In the genomic region with DNA sequence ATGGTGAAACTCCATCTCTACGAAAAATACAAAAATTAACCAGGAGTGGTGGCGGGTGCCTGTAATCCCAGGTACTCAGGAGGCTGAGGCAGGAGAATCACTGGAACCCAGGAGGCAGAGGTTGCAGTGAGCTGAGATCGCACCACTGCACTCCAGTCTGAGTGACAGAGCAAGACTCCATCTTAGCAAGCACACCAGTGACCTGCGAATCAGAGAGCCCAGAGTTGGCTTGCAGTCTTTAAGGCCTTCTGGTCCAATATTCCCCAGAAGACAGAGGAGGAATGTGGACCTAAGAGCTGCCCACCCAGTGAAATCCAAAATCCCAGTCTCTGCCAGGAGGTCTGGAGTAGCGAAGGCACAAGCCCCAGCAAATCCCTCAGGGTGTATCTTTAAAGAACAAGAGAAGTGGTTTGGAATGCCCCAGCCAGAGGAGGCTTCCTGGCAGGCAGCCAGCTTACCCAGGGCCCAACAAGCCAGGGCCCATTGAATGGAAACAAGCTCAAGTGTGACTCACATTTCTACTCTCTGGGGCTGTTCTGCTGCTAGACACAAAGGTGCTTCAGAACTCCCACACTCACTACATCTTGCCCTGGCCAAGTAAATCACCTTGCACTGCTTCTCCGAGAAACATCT, we compare ENCODE assay signal across 8 cellular contexts. TPM values are rescaled to one million over a fixed set of nuclear protein-coding genes. Genes with fewer than 3 reads are reported as not detected.
DNase-seq lines count a peak whose midpoint lies in the region; ATAC-seq and TF ChIP-seq lines count a peak whose summit lies in the region.

No MANE protein-coding gene starts in this region.

- H3K9me3 ChIP-seq in PC-9 (ENCODE audit: insufficient read depth, low read depth) (no peaks in the 10 kb centered on the region), breast epithelium (no peaks in the 10 kb centered on the region)

- CTCF ChIA-PET in PC-9 (lab: Charles Lee), result no interaction called here

- no peaks in the 10 kb centered on the region; the same call in 1 of the 2 replicates for H3F3A ChIP-seq in PC-9 (ENCODE audit: insufficient read depth, low read depth)

- H3K27ac ChIP-seq in PC-9 (no peak overlapping the region), breast epithelium (peak overlapping the region; percentile 30 to 35)

- intact Hi-C loops in PC-9 (cut with micrococcal nuclease; ENCODE audit: unreplicated experiment) (no loop called here), breast epithelium (cut with DNase I; ENCODE audit: low total_unique reads) (loop anchor here (10.0 kb wide), 1 partner anchor 1848 kb away; no protein-coding TSS in a partner anchor)

- H3K4me3 ChIP-seq in PC-9, result no peak overlapping the region
- no peak overlapping the region for H3K4me3 ChIP-seq in breast epithelium

- H4K20me1 ChIP-seq in PC-9 (ENCODE audit: insufficient read depth), result no peaks in the 10 kb centered on the region

- H3K9me2 ChIP-seq in PC-9 (ENCODE audit: insufficient read depth), result no peaks in the 10 kb centered on the region; the same call in 1 of the 2 replicates

- no peak overlapping the region for H3K4me2 ChIP-seq in PC-9

- TF ChIP-seq POLR2A in breast epithelium (IDR thresholded peaks at IDR 0.05), result no peak

- no peaks in the 10 kb centered on the region for H3K79me2 ChIP-seq in PC-9 (ENCODE audit: low read depth)

- POLR2A ChIA-PET in PC-9 (lab: Charles Lee; ENCODE audit: unreplicated experiment), result interaction anchor here (0.6 to 0.7 kb wide), 2 partner anchors 10 to 316 kb away, joined by 5 to 6 read pairs; no protein-coding TSS in a partner anchor

- no TSS peak for BruUV-seq in PC-9 (replicated peaks; lab: Mats Ljungman, UMichigan)

- TF ChIP-seq CTCF in PC-9 (conservative IDR thresholded peaks at IDR 0.05), result no peak
- no peak for TF ChIP-seq CTCF in breast epithelium (IDR thresholded peaks at IDR 0.05)

- H3K4me1 ChIP-seq in PC-9 (replicated peaks; ENCODE audit: insufficient read depth), result 0 out of 2 replicates have a peak, but pooled peaks cover 8% of the 10 kb centered on the region
- H3K4me1 ChIP-seq in breast epithelium, result no peaks in the 10 kb centered on the region

- no peak for ATAC-seq in HG02623 (IDR thresholded peaks at IDR 0.05; ENCODE audit: unreplicated experiment)

- H2AFZ ChIP-seq in PC-9, result no peak overlapping the region

- no peaks in the 10 kb centered on the region for H3K36me3 ChIP-seq in PC-9 (ENCODE audit: low read depth)
- no peaks in the 10 kb centered on the region for H3K36me3 ChIP-seq in breast epithelium

- peak; percentile 8 for DNase-seq in stimulated activated naive CD4-positive, alpha-beta T cell treated with Interleukin-2 at 50 U/mL for 16 hours (lab: John Stamatoyannopoulos, UW)
- no peak for DNase-seq in stimulated activated naive CD4-positive, alpha-beta T cell (lab: John Stamatoyannopoulos, UW)
- DNase-seq in PC-9 (peak; percentile 38 to 76), breast epithelium (ENCODE audit: low spot score in 2 of 2) (peak in 1 of 2 donors; percentile 86), smooth muscle cell of the brain vasculature (ENCODE audit: low read depth, low spot score) (peak; percentile 46), cerebellar cortex (ENCODE audit: low spot score) (no peak), GDM1 (lab: John Stamatoyannopoulos, UW) (no peak)

- H3K27me3 ChIP-seq in PC-9 (ENCODE audit: insufficient read depth, low read depth) (no peaks in the 10 kb centered on the region), breast epithelium (no peaks in the 10 kb centered on the region)

RNA-seq across cellular contexts. Expression of a gene that starts 23.9 kb away (rescaled TPM):
- total RNA-seq in PC-9 (2021), result 6.0 and 6.7 TPM in 2 replicates
- total RNA-seq in breast epithelium, result 1 to 10 TPM; 2.8 to 5.6 (median 4.5) TPM

Comparison
In these comparisons a context has a peak if more than half of its experiments do, and no peak if none do; other contexts are left out.
1. DNase-seq: peak in stimulated activated naive CD4-positive, alpha-beta T cell treated with Interleukin-2 at 50 U/mL for 16 hours (single experiment), PC-9 (2 of 2) and smooth muscle cell of the brain vasculature (single experiment); none in stimulated activated naive CD4-positive, alpha-beta T cell (0 of 6), cerebellar cortex (single experiment) and GDM1 (single experiment).